Comparison of ENCODE assay signal across 8 cellular contexts in the genomic region with DNA sequence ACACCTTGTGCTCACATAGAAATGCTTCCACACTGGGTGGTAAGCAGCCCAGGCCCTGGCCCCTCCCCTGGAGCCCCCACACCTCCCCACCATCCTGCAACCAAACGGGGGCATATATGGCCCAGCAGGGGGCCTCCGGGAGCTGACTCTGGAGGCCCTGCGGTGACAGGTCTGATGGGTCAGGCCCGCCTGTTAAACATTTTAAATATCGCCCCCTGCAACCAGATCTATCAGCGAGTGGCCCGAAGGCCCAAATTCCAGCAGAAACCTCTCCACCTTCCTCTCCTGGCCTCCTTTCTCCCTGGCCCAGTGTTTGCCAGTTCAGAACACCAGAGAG. TPM values are rescaled to one million over a fixed set of nuclear protein-coding genes. Genes with fewer than 3 reads are reported as not detected.
A peak's percentile ranks its signal among the peaks of the same experiment; 100 is the strongest.
DNase-seq lines count a peak whose midpoint lies in the region; ATAC-seq, FAIRE-seq and TF ChIP-seq lines count a peak whose summit lies in the region.

No MANE protein-coding gene starts in this region.

- peaks cover 18% of the 10 kb centered on the region for H3K36me3 Mint-ChIP-seq in natural killer cell

- H3K27ac ChIP-seq in coronary artery = no peak overlapping the region

- H3K4me3 Mint-ChIP-seq in natural killer cell = no peak overlapping the region

- TF ChIP-seq CTCF in GM06990 (IDR thresholded peaks at IDR 0.05; ENCODE audit: insufficient read depth, low read length, poor library complexity, severe bottlenecking) (peak; percentile 87), bronchial epithelial cell (IDR thresholded peaks at IDR 0.05; ENCODE audit: insufficient read depth, low read length, severe bottlenecking) (peak; percentile 54), natural killer cell (IDR thresholded peaks at IDR 0.05) (peak; percentile 51), coronary artery (IDR thresholded peaks at IDR 0.05) (no peak)

- intact Hi-C loops in natural killer cell (cut with micrococcal nuclease) = loop anchor here (1.0 to 2.0 kb wide), 2 partner anchors 106 to 447 kb away; no protein-coding TSS in a partner anchor

- peaks cover 0 to 3% of the 10 kb centered on the region in 2 donors for H3K27me3 Mint-ChIP-seq in natural killer cell (ENCODE audit: low read depth in 2 of 2)

- H3K4me1 Mint-ChIP-seq in natural killer cell = peaks cover 7 to 17% of the 10 kb centered on the region in 2 donors

- H3K36me3 ChIP-seq in GM06990 (ENCODE audit: control insufficient read depth, insufficient read depth, low read length) (peaks cover 2% of the 10 kb centered on the region; the same call in 1 of the 2 replicates), bronchial epithelial cell (ENCODE audit: control insufficient read depth, insufficient read depth, low read length) (no peaks in the 10 kb centered on the region)

- no peak overlapping the region for H3K4me3 ChIP-seq in GM06990 (replicated peaks; ENCODE audit: low read depth, low read length)
- H3K4me3 ChIP-seq in bronchial epithelial cell (ENCODE audit: low read depth, low read length) = no peak overlapping the region
- H3K4me3 ChIP-seq in coronary artery = no peak overlapping the region

- no peak overlapping the region for H3K27ac Mint-ChIP-seq in natural killer cell

- H3K9me3 Mint-ChIP-seq in natural killer cell = peaks cover 4% of the 10 kb centered on the region in 2 donors

- FAIRE-seq in bronchial epithelial cell (lab: Jason Lieb, UNC) = no peak

- ATAC-seq in natural killer cell (peak; percentile 58 to 94 (median 85)), GM19324 (IDR thresholded peaks at IDR 0.05; ENCODE audit: low FRiP score, unreplicated experiment) (no peak), GM18867 (IDR thresholded peaks at IDR 0.05; ENCODE audit: unreplicated experiment) (no peak)

- H3K27me3 ChIP-seq in GM06990 (replicated peaks; ENCODE audit: control insufficient read depth, insufficient read depth, low read length) = no peaks in the 10 kb centered on the region
- no peaks in the 10 kb centered on the region for H3K27me3 ChIP-seq in bronchial epithelial cell (ENCODE audit: control insufficient read depth, insufficient read depth, low read length)

- peak; percentile 62 for DNase-seq in GM06990 (ENCODE audit: extremely low read depth, insufficient read length)
- peak; percentile 15 for DNase-seq in HuH-7.5 (ENCODE audit: low spot score)
- DNase-seq in bronchial epithelial cell (ENCODE audit: low read depth) = no peak
- DNase-seq in natural killer cell = peak; percentile 51
- DNase-seq in COLO829 (ENCODE audit: low spot score) = no peak
- no peak for DNase-seq in coronary artery (ENCODE audit: low spot score)

RNA-seq across cellular contexts. Expression of gene KATNAL1, which starts 48.0 kb away (rescaled TPM):
- 5.5 and 5.6 TPM in 2 replicates for total RNA-seq in bronchial epithelial cell
- 10 to 100 TPM; 15.0 to 22.8 (median 21.9) TPM for total RNA-seq in natural killer cell

Comparison
In these comparisons a context has a peak if more than half of its experiments do, and no peak if none do; other contexts are left out.
1. DNase-seq: peak in GM06990 (single experiment), HuH-7.5 (single experiment) and natural killer cell (single experiment); none in bronchial epithelial cell (single experiment), COLO829 (single experiment) and coronary artery (single experiment).
2. ATAC-seq: peak in natural killer cell (3 of 3); none in GM19324 (single experiment) and GM18867 (single experiment).